Comparison of ENCODE assay signal across 21 cellular contexts in the genomic region with DNA sequence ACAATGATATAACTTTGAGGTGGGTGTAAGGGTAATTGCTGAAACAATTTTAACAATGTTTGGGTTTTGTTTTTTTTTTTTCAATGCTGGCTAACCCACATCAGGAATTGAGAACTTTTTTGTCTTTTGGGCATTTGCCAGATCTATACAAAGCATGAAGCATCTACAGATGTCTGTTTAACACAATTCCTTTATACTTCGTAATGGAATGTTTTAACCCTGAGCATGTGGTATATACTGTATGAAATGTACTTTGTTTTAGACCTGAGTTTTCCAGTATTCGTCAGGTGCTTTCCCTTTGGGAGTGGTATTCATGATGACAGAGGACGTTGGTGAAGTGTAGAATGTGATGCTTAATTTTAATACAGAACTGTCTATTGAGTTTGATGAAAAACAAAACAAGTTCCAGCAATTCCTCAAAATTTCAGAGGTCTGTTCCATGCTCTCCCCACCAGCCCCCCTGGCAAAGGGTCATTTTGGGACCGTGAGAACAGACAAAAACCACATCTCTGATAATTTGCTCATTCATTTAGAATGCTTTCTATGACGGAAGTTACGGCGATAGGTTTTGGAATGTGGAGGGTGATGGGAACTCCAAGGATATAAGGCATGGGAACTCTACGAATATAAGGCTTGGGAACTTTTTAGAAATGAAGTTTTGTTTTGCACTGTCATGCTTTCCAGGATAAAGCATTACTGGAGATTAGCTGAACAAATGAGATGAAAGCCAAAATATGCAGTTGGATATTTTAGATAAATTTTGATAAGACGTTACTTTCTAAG. TPM values are rescaled to one million over a fixed set of nuclear protein-coding genes. Genes with fewer than 3 reads are reported as not detected.
A peak's percentile ranks its signal among the peaks of the same experiment; 100 is the strongest.
DNase-seq lines count a peak whose midpoint lies in the region; ATAC-seq and TF ChIP-seq lines count a peak whose summit lies in the region.
"Had no signal": no experiment of that assay in that cellular context is flagged by ENCODE, and none has a peak within 500 bp of the region (broad histone marks: within the 10 kb centered on the region; RNA-seq: fewer than 3 reads in every experiment).

No MANE protein-coding gene starts in this region.

- H3K27ac ChIP-seq in IMR-90 (ENCODE audit: insufficient read depth, low read length) (no peak overlapping the region), foreskin keratinocyte (no peak overlapping the region), subcutaneous abdominal adipose tissue (ENCODE audit: low read depth, low read length) (peak overlapping the region; percentile 9)
- H3K27ac ChIP-seq: coronary artery, hepatocyte, spleen, transverse colon had no signal

- H4K5ac ChIP-seq in IMR-90 (ENCODE audit: low read depth, low read length): no peak overlapping the region

- H3K14ac ChIP-seq in IMR-90 (replicated peaks; ENCODE audit: low read depth, low read length): 0 out of 2 replicates have a peak overlapping the region, but pooled peaks have one; percentile 10

- no TSS peak for BruUV-seq in IMR-90 (replicated peaks; lab: Mats Ljungman, UMichigan)

- H4K20me1 ChIP-seq in IMR-90 (ENCODE audit: insufficient read depth, low read length): peaks cover 53% of the 10 kb centered on the region

- H2BK120ac ChIP-seq in IMR-90 (ENCODE audit: low read depth, low read length): 0 out of 2 replicates have a peak overlapping the region, but pooled peaks have one; percentile 3

- peak overlapping the region; percentile 68 for H3K4me2 ChIP-seq in IMR-90 (ENCODE audit: low read depth, low read length)
- H3K4me2 ChIP-seq: hepatocyte had no signal

- no peak overlapping the region for H3K18ac ChIP-seq in IMR-90 (ENCODE audit: low read depth, low read length)

- dilution Hi-C loops in IMR-90 (cut with HindIII; ENCODE audit: low sequenced_read_pairs, unreplicated experiment): no loop called here

- DNase-seq in IMR-90 (peak; percentile 82), astrocyte of the spinal cord (ENCODE audit: low read depth, low spot score) (peak; percentile 62), foreskin keratinocyte (peak in 1 of 2 donors; percentile 51), iPS-NIHi11 (ENCODE audit: low spot score) (no peak)
- DNase-seq in stimulated activated naive CD4-positive, alpha-beta T cell (lab: John Stamatoyannopoulos, UW): no peak
- DNase-seq: activated CD4-positive, alpha-beta T cell treated with anti-CD3 and anti-CD28 coated beads for 48 hours; activated naive CD8-positive, alpha-beta T cell treated with anti-CD3 and anti-CD28 coated beads, Interleukin-2, amount 10 ng/mL, durations not matched to agents 7 days and 5 days; CD8-positive, alpha-beta memory T cell; left ventricle myocardium superior; NCI-H1105 treated with DMSO at 0.1 percent for 48 hours; NCI-H2029 treated with DMSO at 0.1 percent for 48 hours; NCI-H82; OCI-M1; SHP77; spleen; stimulated activated CD4-positive, alpha-beta T cell treated with anti-CD3 and anti-CD28 coated beads, Interleukin-4, amount 100 ng/mL, for 1 hour; transverse colon had no signal

- H2BK5ac ChIP-seq in IMR-90 (ENCODE audit: low read depth, low read length, poor library complexity, severe bottlenecking): no peak overlapping the region

- no peak overlapping the region for H2BK15ac ChIP-seq in IMR-90 (ENCODE audit: low read depth, low read length)

- no peak for TF ChIP-seq POLR2A in IMR-90 (IDR thresholded peaks at IDR 0.05; ENCODE audit: low read depth, low read length)

- H3K36me3 ChIP-seq in IMR-90 (ENCODE audit: control insufficient read depth, insufficient read depth, low read length) (peaks cover 2% of the 10 kb centered on the region), subcutaneous abdominal adipose tissue (ENCODE audit: control insufficient read depth in 5 of 5, insufficient read depth in 5 of 5, low read length in 5 of 5) (peaks cover 0 to 3% (median 0%) of the 10 kb centered on the region in 5 donors)
- H3K36me3 ChIP-seq: spleen, transverse colon had no signal

- POLR2A ChIA-PET in IMR-90 (lab: Charles Lee; ENCODE audit: unreplicated experiment): no interaction called here

- H3K4me3 ChIP-seq in IMR-90 (ENCODE audit: insufficient read depth, low read depth, low read length): no peak overlapping the region
- no peak overlapping the region for H3K4me3 ChIP-seq in astrocyte of the spinal cord (ENCODE audit: low read depth, low read length)
- no peak overlapping the region for H3K4me3 ChIP-seq in subcutaneous abdominal adipose tissue (ENCODE audit: low read depth in 1 of 5, low read length in 5 of 5)
- H3K4me3 ChIP-seq: coronary artery, hepatocyte, spleen, transverse colon had no signal

- H2BK20ac ChIP-seq in IMR-90 (ENCODE audit: low read depth, low read length): no peak overlapping the region

- no peak overlapping the region for H2AK5ac ChIP-seq in IMR-90 (ENCODE audit: low read depth, low read length)

- H3K23ac ChIP-seq in IMR-90 (ENCODE audit: low read depth, low read length): no peak overlapping the region

- H2AK9ac ChIP-seq in IMR-90 (replicated peaks; ENCODE audit: low read depth, low read length, poor library complexity): no peak overlapping the region

- H3K27me3 ChIP-seq in IMR-90 (ENCODE audit: control insufficient read depth, insufficient read depth, low read length) (no peaks in the 10 kb centered on the region), foreskin keratinocyte (no peaks in the 10 kb centered on the region), subcutaneous abdominal adipose tissue (ENCODE audit: control insufficient read depth in 5 of 5, insufficient read depth in 4 of 5, low read length in 5 of 5) (no peaks in the 10 kb centered on the region)
- H3K27me3 ChIP-seq: hepatocyte, spleen, transverse colon had no signal

- no peak overlapping the region for H3K9ac ChIP-seq in IMR-90 (ENCODE audit: low read depth, low read length)
- H3K9ac ChIP-seq in subcutaneous abdominal adipose tissue (ENCODE audit: low read length in 5 of 5): peak overlapping the region in 1 of 5 donors; percentile 10

- no peak for TF ChIP-seq RAD21 in IMR-90 (IDR thresholded peaks at IDR 0.05; ENCODE audit: low read length)

- no peak overlapping the region for H4K8ac ChIP-seq in IMR-90 (ENCODE audit: low read depth in 2 of 2, low read length in 2 of 2)

- H3K79me1 ChIP-seq in IMR-90 (ENCODE audit: low read depth in 1 of 2, low read length in 2 of 2): peaks cover 19 to 62% of the 10 kb centered on the region in 2 experiments

- 28% methylated on average over 4 of the region's 9 CpGs; no CpG with 5 or more reads in 1 of the 2 experiments for WGBS in IMR-90 (ENCODE audit: extremely low coverage in 2 of 2, insufficient read length in 1 of 2), 2 experiments

- no peak overlapping the region for H4K91ac ChIP-seq in IMR-90 (ENCODE audit: insufficient read depth, low read depth, low read length)

- no peak overlapping the region for H2AFZ ChIP-seq in IMR-90 (replicated peaks; ENCODE audit: low read length, poor library complexity)
- H2AFZ ChIP-seq: hepatocyte had no signal

- peaks cover 17% of the 10 kb centered on the region for H3K9me1 ChIP-seq in IMR-90 (ENCODE audit: insufficient read depth, low read length)

- CTCF ChIA-PET in IMR-90 (lab: Yijun Ruan, JAX): interaction anchor here (1.0 to 1.2 kb wide), 2 partner anchors 88 to 89 kb away, joined by 3 read pairs; no protein-coding TSS in a partner anchor

- no peak for TF ChIP-seq CTCF in IMR-90 (conservative IDR thresholded peaks at IDR 0.05; ENCODE audit: low read depth, low read length)
- TF ChIP-seq CTCF in astrocyte of the spinal cord (IDR thresholded peaks at IDR 0.05; ENCODE audit: low read depth, low read length): no peak
- TF ChIP-seq CTCF in foreskin keratinocyte (conservative IDR thresholded peaks at IDR 0.05): no peak

- H3K4me1 ChIP-seq in IMR-90 (ENCODE audit: control insufficient read depth, insufficient read depth, low read length) (peaks cover 11% of the 10 kb centered on the region), foreskin keratinocyte (peaks cover 11% of the 10 kb centered on the region), subcutaneous abdominal adipose tissue (ENCODE audit: control insufficient read depth in 5 of 5, insufficient read depth in 5 of 5, low read length in 5 of 5) (peaks cover 3 to 22% (median 12%) of the 10 kb centered on the region in 5 donors)

- H3K4ac ChIP-seq in IMR-90 (ENCODE audit: low read depth, low read length): no peak overlapping the region

- H3K9me3 ChIP-seq in IMR-90 (ENCODE audit: control insufficient read depth, insufficient read depth, low read length): no peaks in the 10 kb centered on the region
- no peaks in the 10 kb centered on the region for H3K9me3 ChIP-seq in subcutaneous abdominal adipose tissue (ENCODE audit: control insufficient read depth in 5 of 5, low read length in 5 of 5)
- H3K9me3 ChIP-seq: spleen, transverse colon had no signal

- H3K56ac ChIP-seq in IMR-90 (ENCODE audit: extremely low read depth, insufficient read depth, low read length): no peak overlapping the region

- ATAC-seq in IMR-90 (ENCODE audit: low read depth) (peak; percentile 24; the same call in 1 of the 2 replicates), foreskin keratinocyte (peak; percentile 19), GM18873 (IDR thresholded peaks at IDR 0.05; ENCODE audit: low FRiP score, unreplicated experiment) (no peak)
- ATAC-seq: left ventricle myocardium superior had no signal

- intact Hi-C loops in IMR-90 (cut with micrococcal nuclease): no loop called here

- in situ Hi-C loops in IMR-90 (cut with MboI; ENCODE audit: low sequenced_read_pairs): no loop called here
- in situ Hi-C loops in astrocyte of the spinal cord (cut with HindIII; ENCODE audit: low sequenced_read_pairs): no loop called here

TF ChIP-seq in IMR-90, 13 proteins besides CTCF, POLR2A, EP300 and RAD21:
- no peak for TF ChIP-seq RFX5 (IDR thresholded peaks at IDR 0.05; ENCODE audit: low read depth, low read length)
- TF ChIP-seq NFE2L2 (IDR thresholded peaks at IDR 0.05; ENCODE audit: low read depth, low read length): peak; percentile 85
- TF ChIP-seq ELK1 (IDR thresholded peaks at IDR 0.05; ENCODE audit: borderline replicate concordance, low read depth, low read length): no peak
- peak; percentile 36; the same call in 1 of the 2 replicates for TF ChIP-seq MAFK (IDR thresholded peaks at IDR 0.05; ENCODE audit: low read depth, low read length)
TF ChIP-seq in IMR-90: peak in this region for 2.

RNA-seq across cellular contexts. Expression of gene LIMS1, which starts 14.1 kb away (rescaled TPM):
- total RNA-seq in IMR-90 (2012; rRNA removed) (125 and 131 TPM in 2 replicates), foreskin keratinocyte (46.4 and 65.6 TPM in 2 replicates)
- polyA plus RNA-seq in IMR-90 (2012; rRNA removed) (51.8 and 59.1 TPM in 2 replicates), foreskin keratinocyte (14.7 and 16.4 TPM in 2 replicates)
- polyA plus RNA-seq in IMR-90 (2012; cell fraction: cytosol; rRNA removed): 58.5 and 87.4 TPM in 2 replicates
- polyA plus RNA-seq in IMR-90 (2012; cell fraction: nucleus; rRNA removed; ENCODE audit: low replicate concordance): 76.8 and 143 TPM in 2 replicates

Comparison
In these comparisons a context has a peak if more than half of its experiments do, and no peak if none do; other contexts are left out.
1. DNase-seq: peak in IMR-90 (single experiment) and astrocyte of the spinal cord (single experiment); none in iPS-NIHi11 (single experiment) and stimulated activated naive CD4-positive, alpha-beta T cell (0 of 6).